In the genomic region with DNA sequence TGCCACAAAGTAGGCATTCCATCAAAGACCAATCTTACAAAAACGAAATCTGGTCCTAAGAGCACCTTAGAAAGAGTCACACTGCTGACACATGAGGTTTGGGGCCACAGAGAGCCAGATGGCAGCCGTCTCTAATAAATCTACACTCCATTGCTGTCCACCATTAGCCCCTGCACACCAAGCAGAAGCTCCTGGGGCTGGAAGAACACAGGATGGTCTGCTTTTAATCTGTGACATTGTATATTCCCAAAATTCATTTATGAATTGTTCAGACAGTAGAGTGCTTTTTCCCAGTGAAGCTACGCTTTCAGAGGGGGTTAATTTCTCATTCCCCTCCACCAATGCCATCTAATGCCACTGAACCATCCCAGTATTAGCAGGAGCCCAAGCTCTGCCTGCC, we compare ENCODE assay signal across 1 cellular context.
TF ChIP-seq lines count a peak whose summit lies in the region.

No MANE protein-coding gene starts in this region.

TF ChIP-seq in HCT116, 20 proteins besides CTCF, POLR2A, EP300 and RAD21 (continued from another document):
- TF ChIP-seq, protein P1, sequence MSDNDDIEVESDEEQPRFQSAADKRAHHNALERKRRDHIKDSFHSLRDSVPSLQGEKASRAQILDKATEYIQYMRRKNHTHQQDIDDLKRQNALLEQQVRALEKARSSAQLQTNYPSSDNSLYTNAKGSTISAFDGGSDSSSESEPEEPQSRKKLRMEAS (IDR thresholded peaks at IDR 0.05): no peak
- TF ChIP-seq EZH2 (IDR thresholded peaks at IDR 0.05): no peak
